19 cellular contexts compared by ENCODE assay signal in genomic region chr1:209198926-209199325, GRCh38.
DNase-seq lines count a peak whose midpoint lies in the region; ATAC-seq, FAIRE-seq and TF ChIP-seq lines count a peak whose summit lies in the region.
"Had no signal": no experiment of that assay in that cellular context is flagged by ENCODE, and none has a peak within 500 bp of the region (broad histone marks: within the 10 kb centered on the region; RNA-seq: fewer than 3 reads in every experiment).

No MANE protein-coding gene starts in this region.

- H3K4me1 ChIP-seq in HUES48 (ENCODE audit: control insufficient read depth, insufficient read depth, low read length) (peaks cover 34% of the 10 kb centered on the region), astrocyte (ENCODE audit: insufficient read depth, low read length) (no peaks in the 10 kb centered on the region), iPS-18a (ENCODE audit: control insufficient read depth, low read depth, low read length) (peaks cover 39% of the 10 kb centered on the region)
- H3K4me1 ChIP-seq: A549, BE2C had no signal

- H3K36me3 Mint-ChIP-seq in astrocyte (ENCODE audit: low read depth, unreplicated experiment) (peaks cover 2% of the 10 kb centered on the region), type B pancreatic cell (peaks cover 4% of the 10 kb centered on the region)
- H3K36me3 Mint-ChIP-seq in activated CD4-positive, alpha-beta T cell treated with anti-CD3 and anti-CD28 coated beads for 36 hours (ENCODE audit: low read depth): peaks cover 1% of the 10 kb centered on the region

- no peaks in the 10 kb centered on the region for H3K79me2 ChIP-seq in astrocyte (ENCODE audit: insufficient read depth, low read length)

- peak overlapping the region; percentile 31 for H2AFZ ChIP-seq in astrocyte (ENCODE audit: low read depth, low read length)

- CTCF ChIA-PET in activated CD4-positive, alpha-beta T cell treated with anti-CD3 and anti-CD28 coated beads for 36 hours (lab: Charles Lee): interaction anchor here (1.0 kb wide), 1 partner anchor 50 kb away, joined by 3 read pairs; no protein-coding TSS in a partner anchor

- peaks cover 2% of the 10 kb centered on the region for H3K27me3 Mint-ChIP-seq in astrocyte (ENCODE audit: low read depth, unreplicated experiment)
- H3K27me3 Mint-ChIP-seq in type B pancreatic cell: peaks cover 4% of the 10 kb centered on the region
- no peaks in the 10 kb centered on the region for H3K27me3 Mint-ChIP-seq in activated CD4-positive, alpha-beta T cell treated with anti-CD3 and anti-CD28 coated beads for 36 hours

- peak overlapping the region; percentile 33; the same call in 1 of the 2 replicates for H3K4me3 ChIP-seq in HUES48 (ENCODE audit: low read depth, low read length)
- no peak overlapping the region for H3K4me3 ChIP-seq in astrocyte (ENCODE audit: insufficient read depth, low read depth, low read length)
- peak overlapping the region; percentile 47 for H3K4me3 ChIP-seq in iPS-18a (ENCODE audit: low read length)
- H3K4me3 ChIP-seq: A549 had no signal

- H3K9ac ChIP-seq in HUES48 (ENCODE audit: low read depth, low read length) (peak overlapping the region; percentile 49; the same call in 1 of the 2 replicates), astrocyte (ENCODE audit: low read length) (no peak overlapping the region), iPS-18a (ENCODE audit: low read length) (peak overlapping the region; percentile 28)

- DNase-seq in astrocyte (ENCODE audit: low read depth) (no peak), type B pancreatic cell (ENCODE audit: extremely low spot score, unreplicated experiment) (no peak), NCI-H82 (lab: John Stamatoyannopoulos, UW) (no peak), HK-2 (ENCODE audit: unreplicated experiment) (no peak)
- no peak for DNase-seq in activated CD4-positive, alpha-beta T cell treated with anti-CD3 and anti-CD28 coated beads for 4 hours
- DNase-seq in activated CD4-positive, alpha-beta T cell treated with anti-CD3 and anti-CD28 coated beads for 36 hours: no peak
- DNase-seq: BE2C; CD4-positive, alpha-beta memory T cell; COR-L47; DMS153; DMS79 treated with DMSO at 0.1 percent for 48 hours; EL; GF-D8 had no signal

- H3K4me3 Mint-ChIP-seq in astrocyte (ENCODE audit: unreplicated experiment): no peak overlapping the region
- H3K4me3 Mint-ChIP-seq in type B pancreatic cell: no peak overlapping the region
- no peak overlapping the region for H3K4me3 Mint-ChIP-seq in activated CD4-positive, alpha-beta T cell treated with anti-CD3 and anti-CD28 coated beads for 36 hours
- H3K4me3 Mint-ChIP-seq: CD4-positive, alpha-beta memory T cell had no signal

- no peak for ATAC-seq in activated CD4-positive, alpha-beta T cell treated with anti-CD3 and anti-CD28 coated beads for 36 hours
- ATAC-seq: A549 had no signal

- intact Hi-C loops in activated CD4-positive, alpha-beta T cell treated with anti-CD3 and anti-CD28 coated beads for 36 hours (cut with DNase I, micrococcal nuclease): no loop called here

- no peak for TF ChIP-seq CTCF in astrocyte (IDR thresholded peaks at IDR 0.05; ENCODE audit: insufficient read depth, low read depth, low read length)
- TF ChIP-seq CTCF in type B pancreatic cell (conservative IDR thresholded peaks at IDR 0.05): no peak

- H3K9me3 Mint-ChIP-seq in astrocyte (ENCODE audit: unreplicated experiment) (peaks cover 11% of the 10 kb centered on the region), type B pancreatic cell (peaks cover 15% of the 10 kb centered on the region)
- peaks cover 19% of the 10 kb centered on the region for H3K9me3 Mint-ChIP-seq in activated CD4-positive, alpha-beta T cell treated with anti-CD3 and anti-CD28 coated beads for 36 hours (ENCODE audit: low read depth)

- H3K4me2 ChIP-seq in astrocyte (ENCODE audit: low read length): no peak overlapping the region
- H3K4me2 ChIP-seq: A549 had no signal

- H3K27ac Mint-ChIP-seq in astrocyte (ENCODE audit: unreplicated experiment) (no peak overlapping the region), type B pancreatic cell (peak overlapping the region; percentile 10)
- H3K27ac Mint-ChIP-seq in activated CD4-positive, alpha-beta T cell treated with anti-CD3 and anti-CD28 coated beads for 36 hours: no peak overlapping the region
- H3K27ac Mint-ChIP-seq: CD4-positive, alpha-beta memory T cell had no signal

- peak overlapping the region; percentile 95 for H3K27ac ChIP-seq in HUES48 (ENCODE audit: low read depth, low read length)
- no peak overlapping the region for H3K27ac ChIP-seq in astrocyte (ENCODE audit: low read depth, low read length)
- peak overlapping the region; percentile 43 for H3K27ac ChIP-seq in iPS-18a (ENCODE audit: low read length)
- H3K27ac ChIP-seq: A549, C4-2B had no signal

- no peaks in the 10 kb centered on the region for H3K27me3 ChIP-seq in HUES48 (ENCODE audit: control insufficient read depth, insufficient read depth, low read length)
- H3K27me3 ChIP-seq in astrocyte (ENCODE audit: insufficient read depth, low read length): no peaks in the 10 kb centered on the region
- H3K27me3 ChIP-seq in iPS-18a (ENCODE audit: control insufficient read depth, insufficient read depth, low read length): no peaks in the 10 kb centered on the region
- H3K27me3 ChIP-seq: BE2C had no signal

- H3K9me3 ChIP-seq in HUES48 (ENCODE audit: control insufficient read depth, insufficient read depth, low read length) (peaks cover 22% of the 10 kb centered on the region), astrocyte (ENCODE audit: insufficient read depth, low read depth, low read length) (peaks cover 6% of the 10 kb centered on the region), iPS-18a (ENCODE audit: control insufficient read depth, low read depth, low read length) (peaks cover 20% of the 10 kb centered on the region)

- H3K36me3 ChIP-seq in HUES48 (ENCODE audit: control insufficient read depth, insufficient read depth, low read length) (no peaks in the 10 kb centered on the region), astrocyte (ENCODE audit: insufficient read depth, low read length) (no peaks in the 10 kb centered on the region), iPS-18a (ENCODE audit: control insufficient read depth, low read depth, low read length) (no peaks in the 10 kb centered on the region)
- H3K36me3 ChIP-seq: BE2C had no signal

- POLR2A ChIA-PET in activated CD4-positive, alpha-beta T cell treated with anti-CD3 and anti-CD28 coated beads for 36 hours (lab: Charles Lee): no interaction called here

- H4K20me1 ChIP-seq in astrocyte (ENCODE audit: insufficient read depth, low read length): no peaks in the 10 kb centered on the region

- no peak for FAIRE-seq in astrocyte (lab: Jason Lieb, UNC)
- FAIRE-seq: A549, D721Med, H54 had no signal

- H3K4me1 Mint-ChIP-seq in astrocyte (ENCODE audit: low read depth, unreplicated experiment): no peaks in the 10 kb centered on the region
- H3K4me1 Mint-ChIP-seq in type B pancreatic cell (ENCODE audit: unreplicated experiment): peaks cover 16% of the 10 kb centered on the region
- no peaks in the 10 kb centered on the region for H3K4me1 Mint-ChIP-seq in activated CD4-positive, alpha-beta T cell treated with anti-CD3 and anti-CD28 coated beads for 36 hours
- H3K4me1 Mint-ChIP-seq: CD4-positive, alpha-beta memory T cell had no signal
